Comparison of ENCODE assay signal across 1 cellular context in genomic region chr20:31859266-31859997, GRCh38.
TF ChIP-seq lines count a peak whose summit lies in the region.

No MANE protein-coding gene starts in this region.

TF ChIP-seq in HepG2, 621 proteins besides CTCF, POLR2A, EP300 and RAD21:
- TF ChIP-seq KIAA2018 (CRISPR knock-in tag; IDR thresholded peaks at IDR 0.05; ENCODE audit: borderline replicate concordance): no peak
- TF ChIP-seq YEATS2 (CRISPR knock-in tag; IDR thresholded peaks at IDR 0.05; ENCODE audit: borderline replicate concordance): no peak
- 0 out of 2 replicates have a peak, but pooled peaks have one; percentile 17 for TF ChIP-seq MYC (CRISPR knock-in tag; IDR thresholded peaks at IDR 0.05; ENCODE audit: borderline replicate concordance)
- TF ChIP-seq ZNF75D (CRISPR knock-in tag; IDR thresholded peaks at IDR 0.05; ENCODE audit: borderline replicate concordance): no peak
